ENCODE assay signal across 1 cellular context in genomic region chr6:112879920-112880413, GRCh38.
TF ChIP-seq lines count a peak whose summit lies in the region.

No MANE protein-coding gene starts in this region.

TF ChIP-seq in HepG2, 621 proteins besides CTCF, POLR2A, EP300 and RAD21 (continued from another document and continues in another):
- TF ChIP-seq, protein P1, sequence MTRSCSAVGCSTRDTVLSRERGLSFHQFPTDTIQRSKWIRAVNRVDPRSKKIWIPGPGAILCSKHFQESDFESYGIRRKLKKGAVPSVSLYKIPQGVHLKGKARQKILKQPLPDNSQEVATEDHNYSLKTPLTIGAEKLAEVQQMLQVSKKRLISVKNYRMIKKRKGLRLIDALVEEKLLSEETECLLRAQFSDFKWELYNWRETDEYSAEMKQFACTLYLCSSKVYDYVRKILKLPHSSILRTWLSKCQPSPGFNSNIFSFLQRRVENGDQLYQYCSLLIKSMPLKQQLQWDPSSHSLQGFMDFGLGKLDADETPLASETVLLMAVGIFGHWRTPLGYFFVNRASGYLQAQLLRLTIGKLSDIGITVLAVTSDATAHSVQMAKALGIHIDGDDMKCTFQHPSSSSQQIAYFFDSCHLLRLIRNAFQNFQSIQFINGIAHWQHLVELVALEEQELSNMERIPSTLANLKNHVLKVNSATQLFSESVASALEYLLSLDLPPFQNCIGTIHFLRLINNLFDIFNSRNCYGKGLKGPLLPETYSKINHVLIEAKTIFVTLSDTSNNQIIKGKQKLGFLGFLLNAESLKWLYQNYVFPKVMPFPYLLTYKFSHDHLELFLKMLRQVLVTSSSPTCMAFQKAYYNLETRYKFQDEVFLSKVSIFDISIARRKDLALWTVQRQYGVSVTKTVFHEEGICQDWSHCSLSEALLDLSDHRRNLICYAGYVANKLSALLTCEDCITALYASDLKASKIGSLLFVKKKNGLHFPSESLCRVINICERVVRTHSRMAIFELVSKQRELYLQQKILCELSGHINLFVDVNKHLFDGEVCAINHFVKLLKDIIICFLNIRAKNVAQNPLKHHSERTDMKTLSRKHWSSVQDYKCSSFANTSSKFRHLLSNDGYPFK (CRISPR knock-in tag; IDR thresholded peaks at IDR 0.05; ENCODE audit: borderline replicate concordance), result peak; percentile 62; the same call in 1 of the 2 replicates
- no peak for TF ChIP-seq ELK4 (CRISPR knock-in tag; IDR thresholded peaks at IDR 0.05; ENCODE audit: borderline replicate concordance)
- no peak for TF ChIP-seq ZC3H13 (CRISPR knock-in tag; IDR thresholded peaks at IDR 0.05)
- peak; percentile 66 for TF ChIP-seq IKZF4 (CRISPR knock-in tag; IDR thresholded peaks at IDR 0.05; ENCODE audit: borderline replicate concordance, low read depth, not compliant biosample characterization)
- peak; percentile 88 for TF ChIP-seq ZNF501 (CRISPR knock-in tag; IDR thresholded peaks at IDR 0.05)
- no peak; the same call in none of the 2 replicates for TF ChIP-seq YEATS4 (CRISPR knock-in tag; IDR thresholded peaks at IDR 0.05; ENCODE audit: borderline replicate concordance)
- no peak for TF ChIP-seq FOXK2 (IDR thresholded peaks at IDR 0.05)
- TF ChIP-seq SNAPC5 (CRISPR knock-in tag; IDR thresholded peaks at IDR 0.05; ENCODE audit: borderline replicate concordance), result no peak
- TF ChIP-seq POLR2AphosphoS5 (IDR thresholded peaks at IDR 0.05; ENCODE audit: low read depth, low read length), result peak; percentile 45; the same call in 1 of the 2 replicates
- peak; percentile 86; the same call in 1 of the 2 replicates for TF ChIP-seq KLF9 (CRISPR knock-in tag; IDR thresholded peaks at IDR 0.05; ENCODE audit: low read depth)
- peak; percentile 73; the same call in 1 of the 2 replicates for TF ChIP-seq KAT7 (CRISPR knock-in tag; IDR thresholded peaks at IDR 0.05; ENCODE audit: borderline replicate concordance)
- peak; percentile 90 for TF ChIP-seq ZNF761 (CRISPR knock-in tag; conservative IDR thresholded peaks at IDR 0.05)
- no peak for TF ChIP-seq NONO (IDR thresholded peaks at IDR 0.05)
- peak; percentile 81 for TF ChIP-seq NONO (CRISPR knock-in tag; conservative IDR thresholded peaks at IDR 0.05)
- TF ChIP-seq GFI1 (CRISPR knock-in tag; IDR thresholded peaks at IDR 0.05; ENCODE audit: borderline replicate concordance), result peak; percentile 34; the same call in 1 of the 2 replicates
- TF ChIP-seq ZNF160 (CRISPR knock-in tag; IDR thresholded peaks at IDR 0.05), result no peak
- TF ChIP-seq SPEN (CRISPR knock-in tag; IDR thresholded peaks at IDR 0.05; ENCODE audit: low read depth), result no peak; the same call in 1 of the 2 replicates
- no peak for TF ChIP-seq MAFK (conservative IDR thresholded peaks at IDR 0.05 in 1 of 2, IDR thresholded peaks at IDR 0.05 in 1 of 2; ENCODE audit: low read length in 2 of 2)
- peak; percentile 98 for TF ChIP-seq ZNF292 (CRISPR knock-in tag; IDR thresholded peaks at IDR 0.05; ENCODE audit: borderline replicate concordance, low read depth)
- peak; percentile 75 for TF ChIP-seq CBFB (CRISPR knock-in tag; IDR thresholded peaks at IDR 0.05)
- no peak for TF ChIP-seq PRDM4 (CRISPR knock-in tag; IDR thresholded peaks at IDR 0.05; ENCODE audit: borderline replicate concordance)
- no peak for TF ChIP-seq DNMT1 (CRISPR knock-in tag; IDR thresholded peaks at IDR 0.05)
- TF ChIP-seq, protein P2, sequence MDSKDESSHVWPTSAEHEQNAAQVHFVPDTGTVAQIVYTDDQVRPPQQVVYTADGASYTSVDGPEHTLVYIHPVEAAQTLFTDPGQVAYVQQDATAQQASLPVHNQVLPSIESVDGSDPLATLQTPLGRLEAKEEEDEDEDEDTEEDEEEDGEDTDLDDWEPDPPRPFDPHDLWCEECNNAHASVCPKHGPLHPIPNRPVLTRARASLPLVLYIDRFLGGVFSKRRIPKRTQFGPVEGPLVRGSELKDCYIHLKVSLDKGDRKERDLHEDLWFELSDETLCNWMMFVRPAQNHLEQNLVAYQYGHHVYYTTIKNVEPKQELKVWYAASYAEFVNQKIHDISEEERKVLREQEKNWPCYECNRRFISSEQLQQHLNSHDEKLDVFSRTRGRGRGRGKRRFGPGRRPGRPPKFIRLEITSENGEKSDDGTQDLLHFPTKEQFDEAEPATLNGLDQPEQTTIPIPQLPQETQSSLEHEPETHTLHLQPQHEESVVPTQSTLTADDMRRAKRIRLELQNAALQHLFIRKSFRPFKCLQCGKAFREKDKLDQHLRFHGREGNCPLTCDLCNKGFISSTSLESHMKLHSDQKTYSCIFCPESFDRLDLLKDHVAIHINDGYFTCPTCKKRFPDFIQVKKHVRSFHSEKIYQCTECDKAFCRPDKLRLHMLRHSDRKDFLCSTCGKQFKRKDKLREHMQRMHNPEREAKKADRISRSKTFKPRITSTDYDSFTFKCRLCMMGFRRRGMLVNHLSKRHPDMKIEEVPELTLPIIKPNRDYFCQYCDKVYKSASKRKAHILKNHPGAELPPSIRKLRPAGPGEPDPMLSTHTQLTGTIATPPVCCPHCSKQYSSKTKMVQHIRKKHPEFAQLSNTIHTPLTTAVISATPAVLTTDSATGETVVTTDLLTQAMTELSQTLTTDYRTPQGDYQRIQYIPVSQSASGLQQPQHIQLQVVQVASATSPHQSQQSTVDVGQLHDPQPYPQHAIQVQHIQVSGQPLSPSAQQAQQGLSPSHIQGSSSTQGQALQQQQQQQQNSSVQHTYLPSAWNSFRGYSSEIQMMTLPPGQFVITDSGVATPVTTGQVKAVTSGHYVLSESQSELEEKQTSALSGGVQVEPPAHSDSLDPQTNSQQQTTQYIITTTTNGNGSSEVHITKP (CRISPR knock-in tag; IDR thresholded peaks at IDR 0.05; ENCODE audit: low read depth), result 0 out of 2 replicates have a peak, but pooled peaks have one; percentile 54
- TF ChIP-seq FOXA3 (CRISPR knock-in tag; IDR thresholded peaks at IDR 0.05), result peak; percentile 40; the same call in 1 of the 2 replicates
- TF ChIP-seq, protein P3, sequence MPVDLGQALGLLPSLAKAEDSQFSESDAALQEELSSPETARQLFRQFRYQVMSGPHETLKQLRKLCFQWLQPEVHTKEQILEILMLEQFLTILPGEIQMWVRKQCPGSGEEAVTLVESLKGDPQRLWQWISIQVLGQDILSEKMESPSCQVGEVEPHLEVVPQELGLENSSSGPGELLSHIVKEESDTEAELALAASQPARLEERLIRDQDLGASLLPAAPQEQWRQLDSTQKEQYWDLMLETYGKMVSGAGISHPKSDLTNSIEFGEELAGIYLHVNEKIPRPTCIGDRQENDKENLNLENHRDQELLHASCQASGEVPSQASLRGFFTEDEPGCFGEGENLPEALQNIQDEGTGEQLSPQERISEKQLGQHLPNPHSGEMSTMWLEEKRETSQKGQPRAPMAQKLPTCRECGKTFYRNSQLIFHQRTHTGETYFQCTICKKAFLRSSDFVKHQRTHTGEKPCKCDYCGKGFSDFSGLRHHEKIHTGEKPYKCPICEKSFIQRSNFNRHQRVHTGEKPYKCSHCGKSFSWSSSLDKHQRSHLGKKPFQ (CRISPR knock-in tag; IDR thresholded peaks at IDR 0.05; ENCODE audit: insufficient replicate concordance), result no peak
- no peak for TF ChIP-seq RFX1 (IDR thresholded peaks at IDR 0.05)
- no peak for TF ChIP-seq ZNF660 (CRISPR knock-in tag; IDR thresholded peaks at IDR 0.05; ENCODE audit: borderline replicate concordance, low read depth)
- peak; percentile 37; the same call in 1 of the 2 replicates for TF ChIP-seq HBP1 (CRISPR knock-in tag; IDR thresholded peaks at IDR 0.05; ENCODE audit: low read depth)
- peak; percentile 41; the same call in 1 of the 2 replicates for TF ChIP-seq ZIK1 (CRISPR knock-in tag; IDR thresholded peaks at IDR 0.05; ENCODE audit: borderline replicate concordance, low read depth)
- TF ChIP-seq ZSCAN21 (CRISPR knock-in tag; IDR thresholded peaks at IDR 0.05; ENCODE audit: borderline replicate concordance), result 0 out of 2 replicates have a peak, but pooled peaks have one; percentile 7
- TF ChIP-seq XBP1 (CRISPR knock-in tag; IDR thresholded peaks at IDR 0.05), result 0 out of 2 replicates have a peak, but pooled peaks have one; percentile 73
- peak; percentile 93 for TF ChIP-seq ARNT2 (CRISPR knock-in tag; IDR thresholded peaks at IDR 0.05; ENCODE audit: low read depth)
- TF ChIP-seq HNF1B (CRISPR knock-in tag; IDR thresholded peaks at IDR 0.05), result peak; percentile 69; the same call in 1 of the 2 replicates
- no peak for TF ChIP-seq TBP (CRISPR knock-in tag; IDR thresholded peaks at IDR 0.05)
- TF ChIP-seq CSRNP1 (CRISPR knock-in tag; IDR thresholded peaks at IDR 0.05), result peak; percentile 47; the same call in 1 of the 2 replicates
- TF ChIP-seq ZBTB21 (CRISPR knock-in tag; IDR thresholded peaks at IDR 0.05), result no peak
- no peak for TF ChIP-seq CEBPB (IDR thresholded peaks at IDR 0.05; ENCODE audit: borderline replicate concordance, low read depth, low read length)
- no peak for TF ChIP-seq ZFP36L1 (CRISPR knock-in tag; IDR thresholded peaks at IDR 0.05)
- TF ChIP-seq, protein P4, sequence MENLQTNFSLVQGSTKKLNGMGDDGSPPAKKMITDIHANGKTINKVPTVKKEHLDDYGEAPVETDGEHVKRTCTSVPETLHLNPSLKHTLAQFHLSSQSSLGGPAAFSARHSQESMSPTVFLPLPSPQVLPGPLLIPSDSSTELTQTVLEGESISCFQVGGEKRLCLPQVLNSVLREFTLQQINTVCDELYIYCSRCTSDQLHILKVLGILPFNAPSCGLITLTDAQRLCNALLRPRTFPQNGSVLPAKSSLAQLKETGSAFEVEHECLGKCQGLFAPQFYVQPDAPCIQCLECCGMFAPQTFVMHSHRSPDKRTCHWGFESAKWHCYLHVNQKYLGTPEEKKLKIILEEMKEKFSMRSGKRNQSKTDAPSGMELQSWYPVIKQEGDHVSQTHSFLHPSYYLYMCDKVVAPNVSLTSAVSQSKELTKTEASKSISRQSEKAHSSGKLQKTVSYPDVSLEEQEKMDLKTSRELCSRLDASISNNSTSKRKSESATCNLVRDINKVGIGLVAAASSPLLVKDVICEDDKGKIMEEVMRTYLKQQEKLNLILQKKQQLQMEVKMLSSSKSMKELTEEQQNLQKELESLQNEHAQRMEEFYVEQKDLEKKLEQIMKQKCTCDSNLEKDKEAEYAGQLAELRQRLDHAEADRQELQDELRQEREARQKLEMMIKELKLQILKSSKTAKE (CRISPR knock-in tag; IDR thresholded peaks at IDR 0.05; ENCODE audit: borderline replicate concordance), result no peak
- no peak for TF ChIP-seq NR2F6 (IDR thresholded peaks at IDR 0.05)
- TF ChIP-seq NR2F6 (CRISPR knock-in tag; IDR thresholded peaks at IDR 0.05), result peak; percentile 49; the same call in 1 of the 2 replicates
- TF ChIP-seq ZNF256 (CRISPR knock-in tag; conservative IDR thresholded peaks at IDR 0.05), result peak; percentile 58; the same call in 1 of the 2 replicates
- 0 out of 2 replicates have a peak, but pooled peaks have one; percentile 29 for TF ChIP-seq ZNF335 (CRISPR knock-in tag; IDR thresholded peaks at IDR 0.05)
